ENCODE assay signal across 26 cellular contexts in the genomic region with DNA sequence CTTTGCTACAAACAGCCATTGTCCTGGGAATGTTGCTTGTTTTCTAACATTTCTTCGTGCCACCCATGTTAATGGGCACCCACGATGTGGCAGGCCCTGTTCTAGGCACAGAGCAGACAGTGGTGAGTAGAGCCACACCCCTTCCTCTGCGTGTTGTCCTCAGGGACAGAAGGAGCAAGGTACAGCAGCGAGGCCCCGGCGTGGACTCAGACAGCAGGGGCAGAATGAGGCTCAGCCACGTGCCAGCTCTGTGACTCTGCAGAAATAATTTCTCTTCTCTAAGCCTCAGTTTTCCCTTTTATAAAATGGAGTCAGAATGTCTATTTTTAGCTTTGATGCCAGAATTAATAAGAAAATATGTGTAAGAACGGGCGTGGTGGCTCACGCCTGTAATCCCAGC.
"Had no signal": no experiment of that assay in that cellular context is flagged by ENCODE, and none has a peak within 500 bp of the region (broad histone marks: within the 10 kb centered on the region; RNA-seq: fewer than 3 reads in every experiment).

No MANE protein-coding gene starts in this region.

- FAIRE-seq: urothelium cell line had no signal

- H3K4me3 ChIP-seq: stomach, suprapubic skin, testis, thoracic aorta, thyroid gland, tibial artery, tibial nerve, transverse colon, upper lobe of left lung, upper lobe of right lung, vagina had no signal

- H3K4me1 ChIP-seq: suprapubic skin, testis, thyroid gland, tibial artery, tibial nerve, transverse colon, upper lobe of left lung, upper lobe of right lung, vagina had no signal

- H3K36me3 ChIP-seq: stomach, suprapubic skin, thoracic aorta, thyroid gland, tibial artery, tibial nerve, transverse colon, upper lobe of left lung, upper lobe of right lung, vagina had no signal

- H3K9me3 ChIP-seq: stomach, suprapubic skin, testis, thoracic aorta, thyroid gland, tibial artery, tibial nerve, transverse colon, upper lobe of left lung, upper lobe of right lung, vagina had no signal

- H3K27ac ChIP-seq: stomach, suprapubic skin, testis, thoracic aorta, thyroid gland, tibial artery, tibial nerve, transverse colon, upper lobe of left lung, upper lobe of right lung, vagina had no signal

- DNase-seq: stimulated activated CD4-positive, alpha-beta T cell treated with anti-CD3 and anti-CD28 coated beads, Interleukin-2, amount 100 ng/mL, for 48 hours; stimulated activated CD4-positive, alpha-beta T cell treated with anti-CD3 and anti-CD28 coated beads, Interleukin-4, amount 100 ng/mL, for 1 hour; stimulated activated CD4-positive, alpha-beta T cell treated with anti-CD3 and anti-CD28 coated beads, Interleukin-4, amount 100 ng/mL, for 24 hours; stimulated activated CD4-positive, alpha-beta T cell treated with anti-CD3 and anti-CD28 coated beads, Interleukin-4, amount 100 ng/mL, for 4 hours; stimulated activated CD8-positive, alpha-beta memory T cell treated with anti-CD3 and anti-CD28 coated beads, Interleukin-4, amount 100 ng/mL, for 48 hours; stimulated activated naive B cell treated with anti-CD40 and anti-IgM and Interleukin-4, amounts not matched to agents 10 μg/mL and 1 μg/mL and 100 μg/mL, for 72 hours; stimulated activated naive CD4-positive, alpha-beta T cell; stimulated activated naive CD4-positive, alpha-beta T cell treated with Interleukin-2 at 50 U/mL for 16 hours; stimulated activated naive CD8-positive, alpha-beta T cell treated with anti-CD3 and anti-CD28 coated beads, Interleukin-15, amount 100 ng/mL, for 72 hours; stimulated activated naive CD8-positive, alpha-beta T cell treated with anti-CD3 and anti-CD28 coated beads, Interleukin-15, Interleukin-2, amounts not matched to agents 100 U/mL and 50 U/mL, for 24 hours; stomach; substantia nigra; testis; thyroid gland; tibial artery; transverse colon; trophoblast cell; upper lobe of right lung had no signal

- ATAC-seq: stimulated activated effector memory CD8-positive, alpha-beta T cell treated with anti-CD3 and anti-CD28 coated beads, Interleukin-12 subunit alpha, Interleukin-12 subunit beta, amount 100 ng/mL, for 72 hours; stimulated activated memory B cell treated with anti-CD40 and anti-IgM and Interleukin-4, amounts not matched to agents 10 μg/mL and 1 μg/mL and 100 μg/mL, for 72 hours; stimulated activated naive B cell treated with anti-CD40 and anti-IgM and Interleukin-4, amounts not matched to agents 10 μg/mL and 1 μg/mL and 100 μg/mL, for 72 hours; stimulated activated naive CD8-positive, alpha-beta T cell treated with anti-CD3 and anti-CD28 coated beads, Interleukin-15, amount 100 ng/mL, for 72 hours; stimulated activated naive CD8-positive, alpha-beta T cell treated with anti-CD3 and anti-CD28 coated beads, Interleukin-15, Interleukin-2, amounts not matched to agents 100 U/mL and 50 U/mL, for 24 hours; upper lobe of right lung had no signal

- H3K27me3 ChIP-seq: stomach, suprapubic skin, testis, thyroid gland, tibial artery, tibial nerve, transverse colon, upper lobe of left lung, upper lobe of right lung, vagina had no signal
